In genomic region chr5:175094461-175094860, GRCh38 we compare ENCODE assay signal across 7 cellular contexts.
"Had no signal": no experiment of that assay in that cellular context is flagged by ENCODE, and none has a peak within 500 bp of the region (broad histone marks: within the 10 kb centered on the region; RNA-seq: fewer than 3 reads in every experiment).

No MANE protein-coding gene starts in this region.

- H3K27ac ChIP-seq: HL-60, KMS-11 had no signal

- H3K9ac ChIP-seq: KMS-11 had no signal

- ATAC-seq: HepG2, K562 had no signal

- DNase-seq: IMR-90, KBM-7, KG1 had no signal

- H3K4me3 ChIP-seq: K562 had no signal

- H3K4me2 ChIP-seq: KMS-11 had no signal
